ENCODE assay signal across 8 cellular contexts in genomic region chrX:68830486-68831404, GRCh38. TPM values are rescaled to one million over a fixed set of nuclear protein-coding genes. Genes with fewer than 3 reads are reported as not detected.
A peak's percentile ranks its signal among the peaks of the same experiment; 100 is the strongest.
DNase-seq lines count a peak whose midpoint lies in the region; ATAC-seq and TF ChIP-seq lines count a peak whose summit lies in the region.

No MANE protein-coding gene starts in this region.

- intact Hi-C loops in gastrocnemius medialis (cut with DNase I; ENCODE audit: low total_unique reads), result no loop called here

- H3K9me3 Mint-ChIP-seq in activated CD8-positive, alpha-beta T cell treated with anti-CD3 and anti-CD28 coated beads, Interleukin-2, amount 10 ng/mL, durations not matched to agents 7 days and 5 days (ENCODE audit: insufficient read depth), result no peaks in the 10 kb centered on the region

- H3K9me3 ChIP-seq in hepatocyte (ENCODE audit: low read depth), result no peaks in the 10 kb centered on the region
- H3K9me3 ChIP-seq in gastrocnemius medialis, result no peaks in the 10 kb centered on the region

- H3K4me1 Mint-ChIP-seq in activated CD8-positive, alpha-beta T cell treated with anti-CD3 and anti-CD28 coated beads, Interleukin-2, amount 10 ng/mL, durations not matched to agents 7 days and 5 days (ENCODE audit: low read depth), result peaks cover 18% of the 10 kb centered on the region

- 45% methylated on average over 26 of the region's 29 CpGs for WGBS in hepatocyte (ENCODE audit: low lambda C conversion rate, missing lambda C conversion rate)

- no peak for TF ChIP-seq POLR2A in gastrocnemius medialis (IDR thresholded peaks at IDR 0.05)

- ATAC-seq in activated CD8-positive, alpha-beta T cell treated with anti-CD3 and anti-CD28 coated beads, Interleukin-2, amount 10 ng/mL, durations not matched to agents 7 days and 5 days, result no peak
- ATAC-seq in gastrocnemius medialis (no peak), HG03039 (IDR thresholded peaks at IDR 0.05; ENCODE audit: unreplicated experiment) (no peak)

- H4K20me1 ChIP-seq in hepatocyte (ENCODE audit: insufficient read depth, poor library complexity, severe bottlenecking), result peaks cover 42% of the 10 kb centered on the region

- CTCF ChIA-PET in activated CD8-positive, alpha-beta T cell treated with anti-CD3 and anti-CD28 coated beads, Interleukin-2, amount 10 ng/mL, durations not matched to agents 7 days and 5 days (lab: Charles Lee), result interaction anchor here (1.2 kb wide), 1 partner anchor 392 kb away, joined by 4 read pairs; no protein-coding TSS in a partner anchor

- H3K36me3 Mint-ChIP-seq in activated CD8-positive, alpha-beta T cell treated with anti-CD3 and anti-CD28 coated beads, Interleukin-2, amount 10 ng/mL, durations not matched to agents 7 days and 5 days (ENCODE audit: low read depth), result no peaks in the 10 kb centered on the region

- H3K4me1 ChIP-seq in hepatocyte (ENCODE audit: insufficient read depth) (no peaks in the 10 kb centered on the region), gastrocnemius medialis (no peaks in the 10 kb centered on the region)

- peaks cover 5% of the 10 kb centered on the region for H3K27me3 Mint-ChIP-seq in activated CD8-positive, alpha-beta T cell treated with anti-CD3 and anti-CD28 coated beads, Interleukin-2, amount 10 ng/mL, durations not matched to agents 7 days and 5 days (ENCODE audit: low read depth)

- DNase-seq in H7, result peak; percentile 56
- DNase-seq in activated CD8-positive, alpha-beta T cell treated with anti-CD3 and anti-CD28 coated beads, Interleukin-2, amount 10 ng/mL, durations not matched to agents 7 days and 5 days, result no peak
- DNase-seq in hepatocyte (ENCODE audit: low spot score), result peak; percentile 8
- DNase-seq in gastrocnemius medialis, result no peak
- no peak for DNase-seq in NCI-H82 treated with DMSO at 0.1 percent for 48 hours (lab: John Stamatoyannopoulos, UW; ENCODE audit: unreplicated experiment)
- DNase-seq in GM10266 (ENCODE audit: extremely low spot score), result no peak
- DNase-seq in NCI-H2029 treated with DMSO at 0.1 percent for 48 hours (lab: John Stamatoyannopoulos, UW), result no peak

- no peak for TF ChIP-seq CTCF in hepatocyte (IDR thresholded peaks at IDR 0.05; ENCODE audit: poor library complexity)
- TF ChIP-seq CTCF in gastrocnemius medialis (IDR thresholded peaks at IDR 0.05 in 4 of 5, conservative IDR thresholded peaks at IDR 0.05 in 1 of 5), result no peak
- TF ChIP-seq CTCF in GM10266 (IDR thresholded peaks at IDR 0.05; ENCODE audit: control insufficient read depth, insufficient read depth, low read depth, missing control alignments), result no peak

- H3K27ac Mint-ChIP-seq in activated CD8-positive, alpha-beta T cell treated with anti-CD3 and anti-CD28 coated beads, Interleukin-2, amount 10 ng/mL, durations not matched to agents 7 days and 5 days, result no peak overlapping the region

- peak overlapping the region; percentile 69 for H3K4me3 ChIP-seq in H7 (ENCODE audit: insufficient read depth, low read depth, low read length)
- H3K4me3 ChIP-seq in hepatocyte, result peak overlapping the region; percentile 75
- peak overlapping the region; percentile 72 to 86 (median 75) for H3K4me3 ChIP-seq in gastrocnemius medialis

- peak overlapping the region; percentile 80 for H3K4me3 Mint-ChIP-seq in activated CD8-positive, alpha-beta T cell treated with anti-CD3 and anti-CD28 coated beads, Interleukin-2, amount 10 ng/mL, durations not matched to agents 7 days and 5 days

- in situ Hi-C loops in gastrocnemius medialis (cut with MboI; ENCODE audit: low sequenced_read_pairs in 4 of 4), result loop anchor here in 2 of 4 donors (25.0 kb wide), 2 partner anchors 207 to 232 kb away; no protein-coding TSS in a partner anchor

- H3K27me3 ChIP-seq in H7 (ENCODE audit: control insufficient read depth, insufficient read depth, low read length) (peaks cover 68% of the 10 kb centered on the region), hepatocyte (no peaks in the 10 kb centered on the region), gastrocnemius medialis (no peaks in the 10 kb centered on the region)

- POLR2A ChIA-PET in activated CD8-positive, alpha-beta T cell treated with anti-CD3 and anti-CD28 coated beads, Interleukin-2, amount 10 ng/mL, durations not matched to agents 7 days and 5 days (lab: Charles Lee), result no interaction called here

- H3K27ac ChIP-seq in hepatocyte, result peak overlapping the region; percentile 76
- H3K27ac ChIP-seq in gastrocnemius medialis, result peak overlapping the region; percentile 81 to 89 (median 86)

- H2AFZ ChIP-seq in hepatocyte, result no peak overlapping the region

- H3K36me3 ChIP-seq in H7 (replicated peaks; ENCODE audit: control insufficient read depth, insufficient read depth, low read length) (no peaks in the 10 kb centered on the region), hepatocyte (replicated peaks; ENCODE audit: insufficient read depth, low read depth) (no peaks in the 10 kb centered on the region), gastrocnemius medialis (no peaks in the 10 kb centered on the region)

- peak overlapping the region; percentile 75 for H3K4me2 ChIP-seq in hepatocyte

- no peaks in the 10 kb centered on the region for H3K9me2 ChIP-seq in hepatocyte (replicated peaks; ENCODE audit: insufficient read depth)

- H3K79me2 ChIP-seq in hepatocyte, result peaks cover 67% of the 10 kb centered on the region

RNA-seq across cellular contexts. Expression of gene EFNB1, which starts 1.9 kb away (rescaled TPM):
- 90.2 and 95.8 TPM in 2 replicates for total RNA-seq in H7 (2014; rRNA removed; shearing (Covaris generic))
- 1 to 10 TPM; 4.1 to 4.2 TPM for total RNA-seq in activated CD8-positive, alpha-beta T cell treated with anti-CD3 and anti-CD28 coated beads, Interleukin-2, amount 10 ng/mL, durations not matched to agents 7 days and 5 days
- 36.4 and 46.4 TPM in 2 replicates for total RNA-seq in hepatocyte
- 33.5 and 35.1 TPM in 2 replicates for polyA plus RNA-seq in hepatocyte
- total RNA-seq in gastrocnemius medialis, result 10 to 100 TPM in 3 of 4 donors, 1 to 10 TPM in 1; 8.8 to 15.7 (median 13.0) TPM

Comparison
In these comparisons a context has a peak if more than half of its experiments do, and no peak if none do; other contexts are left out.
1. DNase-seq: peak in H7 (single experiment) and hepatocyte (single experiment); none in activated CD8-positive, alpha-beta T cell treated with anti-CD3 and anti-CD28 coated beads, Interleukin-2, amount 10 ng/mL, durations not matched to agents 7 days and 5 days (single experiment), gastrocnemius medialis (0 of 2), NCI-H82 treated with DMSO at 0.1 percent for 48 hours (single experiment), GM10266 (single experiment) and NCI-H2029 treated with DMSO at 0.1 percent for 48 hours (single experiment).
2. Peak in every context shown above with its lines, with median percentiles within 50 percentile points of each other: H3K4me3 ChIP-seq.